7 cellular contexts compared by ENCODE assay signal in the genomic region with DNA sequence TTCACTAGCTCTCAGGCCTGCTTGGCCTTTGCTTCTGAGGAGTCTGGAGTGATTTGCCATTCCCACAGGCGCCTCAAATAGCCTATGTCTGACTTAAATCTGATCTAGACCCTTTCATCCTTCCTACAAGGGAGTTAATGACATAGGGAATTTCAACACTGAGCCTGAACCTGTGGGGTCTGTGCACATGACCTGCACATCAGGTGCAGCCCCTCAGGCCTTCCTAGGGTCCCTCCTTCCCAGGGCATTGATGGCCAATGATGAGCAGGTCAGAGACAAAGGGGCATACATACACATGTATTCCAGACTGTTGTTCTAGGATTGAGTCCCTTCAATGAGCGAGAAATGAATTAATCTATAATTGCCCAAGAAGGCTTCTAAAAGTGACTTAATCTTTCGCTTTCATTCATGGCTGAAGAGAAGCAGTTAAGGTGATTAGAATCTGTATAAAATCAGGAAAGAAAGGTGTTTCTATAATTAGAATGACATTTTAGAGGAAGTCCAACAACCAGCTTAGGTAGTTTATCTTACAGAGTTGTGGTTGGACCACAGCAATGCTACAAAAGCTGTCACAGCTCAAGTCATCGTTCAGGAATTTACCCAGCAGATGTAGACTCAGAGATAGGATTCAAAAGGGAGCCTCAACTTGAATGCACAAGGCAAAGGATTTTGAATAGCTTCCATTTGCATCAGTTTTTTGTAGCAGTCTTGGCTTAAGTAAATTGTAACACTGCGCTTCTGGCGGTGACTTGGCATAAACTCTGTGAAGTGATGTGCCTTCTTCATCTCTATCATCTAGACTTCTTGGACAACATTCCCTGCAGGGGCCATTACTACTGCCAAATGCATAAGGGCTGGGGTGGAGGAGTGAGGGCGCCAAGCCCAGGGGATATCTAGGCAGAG. TPM values are rescaled to one million over a fixed set of nuclear protein-coding genes. Genes with fewer than 3 reads are reported as not detected.
A peak's percentile ranks its signal among the peaks of the same experiment; 100 is the strongest.
DNase-seq lines count a peak whose midpoint lies in the region; ATAC-seq and TF ChIP-seq lines count a peak whose summit lies in the region.

No MANE protein-coding gene starts in this region.

- H3K4me3 ChIP-seq in Panc1 (ENCODE audit: low read depth in 2 of 2, low read length in 2 of 2) (no peak overlapping the region), H7 (ENCODE audit: insufficient read depth, low read depth, low read length) (no peak overlapping the region)

- no peaks in the 10 kb centered on the region for H3K9me3 Mint-ChIP-seq in central memory CD8-positive, alpha-beta T cell
- no peaks in the 10 kb centered on the region for H3K9me3 Mint-ChIP-seq in naive B cell

- BruUV-seq in Panc1 (replicated peaks; lab: Mats Ljungman, UMichigan), result no TSS peak

- peak; percentile 26 for ATAC-seq in GM18508 (IDR thresholded peaks at IDR 0.05; ENCODE audit: insufficient read depth, unreplicated experiment)
- peak; percentile 47 for ATAC-seq in HG02884 (IDR thresholded peaks at IDR 0.05; ENCODE audit: unreplicated experiment)
- ATAC-seq in Panc1, result 0 out of 2 replicates have a peak, but pooled peaks have one; percentile 30
- peak; percentile 77 for ATAC-seq in central memory CD8-positive, alpha-beta T cell (replicated peaks; ENCODE audit: extremely low read depth, poor library complexity, severe bottlenecking)
- ATAC-seq in naive B cell (ENCODE audit: low read depth in 2 of 2), result peak; percentile 67 to 70
- ATAC-seq in GM21526 (IDR thresholded peaks at IDR 0.05; ENCODE audit: low FRiP score, unreplicated experiment), result no peak

- H3K4me3 Mint-ChIP-seq in central memory CD8-positive, alpha-beta T cell, result peak overlapping the region; percentile 83
- peak overlapping the region; percentile 36 to 91 (median 80) for H3K4me3 Mint-ChIP-seq in naive B cell

- in situ Hi-C loops in Panc1 (cut with HindIII; ENCODE audit: low pct_unique_long_range_greater_than_20kb, low sequenced_read_pairs), result no loop called here

- CTCF ChIA-PET in Panc1 (lab: Charles Lee), result no interaction called here

- peak overlapping the region; percentile 96 for H3K27ac Mint-ChIP-seq in central memory CD8-positive, alpha-beta T cell (ENCODE audit: low read depth)
- peak overlapping the region; percentile 93 to 99 (median 98) for H3K27ac Mint-ChIP-seq in naive B cell

- no peaks in the 10 kb centered on the region for H3K9me3 ChIP-seq in Panc1 (ENCODE audit: control insufficient read depth, insufficient read depth, low read depth, low read length)

- no peak for TF ChIP-seq CTCF in Panc1 (IDR thresholded peaks at IDR 0.05)

- no peaks in the 10 kb centered on the region for H3K27me3 Mint-ChIP-seq in central memory CD8-positive, alpha-beta T cell
- no peaks in the 10 kb centered on the region for H3K27me3 Mint-ChIP-seq in naive B cell

- H3K36me3 ChIP-seq in Panc1 (ENCODE audit: control insufficient read depth, insufficient read depth, low read length) (no peaks in the 10 kb centered on the region), H7 (replicated peaks; ENCODE audit: control insufficient read depth, insufficient read depth, low read length) (no peaks in the 10 kb centered on the region)

- no peaks in the 10 kb centered on the region for H3K4me1 ChIP-seq in Panc1 (ENCODE audit: control insufficient read depth, insufficient read depth, low read length)

- POLR2A ChIA-PET in Panc1 (lab: Charles Lee), result no interaction called here

- no peaks in the 10 kb centered on the region for H3K27me3 ChIP-seq in Panc1 (ENCODE audit: control insufficient read depth, insufficient read depth, low read length)
- no peaks in the 10 kb centered on the region for H3K27me3 ChIP-seq in H7 (ENCODE audit: control insufficient read depth, insufficient read depth, low read length)

- H3K36me3 Mint-ChIP-seq in central memory CD8-positive, alpha-beta T cell (ENCODE audit: insufficient read depth), result peaks cover 4% of the 10 kb centered on the region
- no peaks in the 10 kb centered on the region for H3K36me3 Mint-ChIP-seq in naive B cell

- DNase-seq in Panc1 (ENCODE audit: low read depth, low spot score) (no peak), naive B cell (peak; percentile 56), H7 (no peak)
- DNase-seq in central memory CD8-positive, alpha-beta T cell (ENCODE audit: low spot score in 2 of 2), result no peak

- intact Hi-C loops in Panc1 (cut with micrococcal nuclease; ENCODE audit: unreplicated experiment), result no loop called here

- H3K27ac ChIP-seq in Panc1 (ENCODE audit: low read length), result no peak overlapping the region

- H3K4me1 Mint-ChIP-seq in central memory CD8-positive, alpha-beta T cell, result peaks cover 39% of the 10 kb centered on the region
- H3K4me1 Mint-ChIP-seq in naive B cell, result peaks cover 63 to 75% (median 70%) of the 10 kb centered on the region in 3 donors

RNA-seq across cellular contexts. Expression of a gene that starts 27.0 kb away (rescaled TPM):
- total RNA-seq in Panc1 (2021; ENCODE audit: unreplicated experiment), result 27.0 TPM
- polyA plus RNA-seq in Panc1 (2012; ENCODE audit: insufficient read length), result 23.9 TPM
- polyA plus RNA-seq in naive B cell (ENCODE audit: low read depth in 6 of 6), result 10 to 100 TPM; 21.9 to 50.4 (median 26.7) TPM
- 35.2 and 42.1 TPM in 2 replicates for total RNA-seq in H7 (2014; rRNA removed; shearing (Covaris generic))
